In genomic region chr7:144384555-144385245, GRCh38 we compare ENCODE assay signal across 12 cellular contexts. TPM values are rescaled to one million over a fixed set of nuclear protein-coding genes. Genes with fewer than 3 reads are reported as not detected.
A peak's percentile ranks its signal among the peaks of the same experiment; 100 is the strongest.
DNase-seq lines count a peak whose midpoint lies in the region; ATAC-seq, FAIRE-seq and TF ChIP-seq lines count a peak whose summit lies in the region.
"Had no signal": no experiment of that assay in that cellular context is flagged by ENCODE, and none has a peak within 500 bp of the region (broad histone marks: within the 10 kb centered on the region; RNA-seq: fewer than 3 reads in every experiment).

No MANE protein-coding gene starts in this region.

- intact Hi-C loops in HepG2 (cut with micrococcal nuclease; ENCODE audit: unreplicated experiment) (no loop called here), cardiac septum (cut with DNase I) (no loop called here)

- TF ChIP-seq RAD21 in HepG2 (CRISPR knock-in tag; IDR thresholded peaks at IDR 0.05) = no peak

- H3K4me1 ChIP-seq in HepG2 (ENCODE audit: insufficient read depth, low read length) = peaks cover 7% of the 10 kb centered on the region; the same call in 1 of the 2 replicates
- H3K4me1 ChIP-seq: testis had no signal

- in situ Hi-C loops in HepG2 (cut with HindIII; ENCODE audit: extremely low pct_ligation_motif_present, low pct_unique_long_range_greater_than_20kb) = loop anchor here (25.0 kb wide), 1 partner anchor 497 kb away; no protein-coding TSS in a partner anchor

- TF ChIP-seq EP300 in HepG2 (IDR thresholded peaks at IDR 0.05; ENCODE audit: low read depth in 2 of 2, low read length in 2 of 2) = no peak
- no peak for TF ChIP-seq EP300 in HepG2 (CRISPR knock-in tag; IDR thresholded peaks at IDR 0.05; ENCODE audit: borderline replicate concordance)

- FAIRE-seq in HepG2 (lab: Jason Lieb, UNC) = no peak
- FAIRE-seq: islet of Langerhans had no signal

- no peak for TF ChIP-seq CTCF in HepG2 (CRISPR knock-in tag; IDR thresholded peaks at IDR 0.05)

- POLR2A ChIA-PET in HepG2 (lab: Yijun Ruan, JAX) = no interaction called here

- CTCF ChIA-PET in HepG2 (lab: Yijun Ruan, JAX; ENCODE audit: low intra/inter-chr PET ratio, low total read pairs) = no interaction called here

- no peak overlapping the region for H3K9ac ChIP-seq in HepG2 (ENCODE audit: insufficient read depth, low read depth, low read length)

- no peaks in the 10 kb centered on the region for H3K79me2 ChIP-seq in HepG2 (ENCODE audit: insufficient read depth, low read length)

- no peaks in the 10 kb centered on the region for H3K9me3 ChIP-seq in HepG2 (ENCODE audit: low read length)
- H3K9me3 ChIP-seq: testis had no signal

- H3K4me3 ChIP-seq in HepG2 (replicated peaks in 1 of 3; ENCODE audit: insufficient read depth in 1 of 3, low read depth in 2 of 3, low read length in 3 of 3) = no peak overlapping the region
- H3K4me3 ChIP-seq: testis had no signal

- H3K36me3 ChIP-seq in HepG2 (replicated peaks in 1 of 2; ENCODE audit: control insufficient read depth in 1 of 2, insufficient read depth in 2 of 2, low read length in 2 of 2) = no peaks in the 10 kb centered on the region

- TF ChIP-seq POLR2A in HepG2 (IDR thresholded peaks at IDR 0.05; ENCODE audit: insufficient read depth in 1 of 2, low read depth in 2 of 2, low read length in 2 of 2) = no peak

- peak; percentile 71 to 78 for ATAC-seq in activated CD4-positive, CD25-positive, alpha-beta regulatory T cell treated with anti-CD3 and anti-CD28 coated beads, Interleukin-2, amount 50 U/mL, for 24 hours
- ATAC-seq in HepG2 = peak; percentile 67
- peak; percentile 92 for ATAC-seq in stimulated activated naive CD8-positive, alpha-beta T cell treated with anti-CD3 and anti-CD28 coated beads, Interleukin-15, Interleukin-2, amounts not matched to agents 100 U/mL and 50 U/mL, for 24 hours

- DNase-seq in activated CD4-positive, CD25-positive, alpha-beta regulatory T cell (lab: John Stamatoyannopoulos, UW) = no peak
- peak; percentile 25 for DNase-seq in activated naive CD4-positive, alpha-beta T cell treated with anti-CD3 and anti-CD28 coated beads, Interleukin-2, amount 50 U/mL, for 16 hours
- no peak for DNase-seq in HepG2 (ENCODE audit: low spot score)
- peak; percentile 66 for DNase-seq in stimulated activated naive CD8-positive, alpha-beta T cell treated with anti-CD3 and anti-CD28 coated beads, Interleukin-15, Interleukin-2, amounts not matched to agents 100 U/mL and 50 U/mL, for 24 hours
- no peak for DNase-seq in cardiac septum (ENCODE audit: low spot score)
- no peak for DNase-seq in mesenteric fat pad (ENCODE audit: low spot score)
- DNase-seq in NCI-H146 treated with DMSO at 0.1 percent for 48 hours (lab: John Stamatoyannopoulos, UW; ENCODE audit: unreplicated experiment) = no peak
- DNase-seq: testis had no signal

- no TSS peak for BruUV-seq in HepG2 (replicated peaks; lab: Mats Ljungman, UMichigan)

- no peak overlapping the region for H3K27ac ChIP-seq in HepG2 (ENCODE audit: extremely low read length, insufficient read depth, low read length)
- H3K27ac ChIP-seq: 22Rv1, testis had no signal

- no peaks in the 10 kb centered on the region for H3K27me3 ChIP-seq in HepG2 (ENCODE audit: control insufficient read depth in 1 of 2, insufficient read depth in 2 of 2, low read length in 2 of 2)
- H3K27me3 ChIP-seq: testis had no signal

- WGBS in HepG2 (ENCODE audit: low lambda C conversion rate) = 28% methylated on average over 12 of the region's 12 CpGs

- no peak overlapping the region for H3K4me2 ChIP-seq in HepG2 (ENCODE audit: low read depth, low read length)

- no peaks in the 10 kb centered on the region for H4K20me1 ChIP-seq in HepG2 (ENCODE audit: insufficient read depth, low read length)

- no peak overlapping the region for H2AFZ ChIP-seq in HepG2 (ENCODE audit: low read length)

TF ChIP-seq in HepG2, 621 proteins besides CTCF, POLR2A, EP300 and RAD21:
- TF ChIP-seq MTF1 (CRISPR knock-in tag; IDR thresholded peaks at IDR 0.05) (no peak), FOSL2 (CRISPR knock-in tag; IDR thresholded peaks at IDR 0.05) (peak; percentile 20; the same call in 1 of the 2 replicates), REL (CRISPR knock-in tag; conservative IDR thresholded peaks at IDR 0.05) (no peak)

RNA-seq across cellular contexts. Expression of gene NOBOX, which starts 18.8 kb away (rescaled TPM):
- total RNA-seq in HepG2 (2016; rRNA removed; fragmentation: Illumina TruSeq; extraction: Trizol) (not detected in 2 replicates), cardiac septum (not detected), mesenteric fat pad (not detected)
- not detected in 2 replicates for total RNA-seq in HepG2 (2016; cell fraction: cytosol; rRNA removed; fragmentation: Illumina TruSeq; extraction: Trizol; ENCODE audit: low read depth)
- not detected in 2 replicates for total RNA-seq in HepG2 (2016; cell fraction: insoluble cytoplasmic fraction; rRNA removed; fragmentation: Illumina TruSeq; extraction: Trizol)
- total RNA-seq in HepG2 (2016; cell fraction: membrane; rRNA removed; fragmentation: Illumina TruSeq; extraction: Trizol) = not detected in 2 replicates
- total RNA-seq in HepG2 (2016; cell fraction: nucleus; rRNA removed; fragmentation: Illumina TruSeq; extraction: Trizol) = not detected in 2 replicates
- polyA plus RNA-seq in HepG2 (2011; rRNA removed) = not detected in 2 replicates
- polyA plus RNA-seq in HepG2 (2011; cell fraction: cytosol; rRNA removed) = not detected in 2 replicates
- polyA plus RNA-seq in HepG2 (2011; cell fraction: nucleus; rRNA removed) = not detected in 2 replicates
- not detected in 2 replicates for polyA plus RNA-seq in HepG2 (2012)
- polyA plus RNA-seq in HepG2 (2016; cell fraction: cytosol; fragmentation: Illumina TruSeq; extraction: Trizol; ENCODE audit: low read depth) = not detected in 2 replicates
- polyA plus RNA-seq in HepG2 (2016; cell fraction: insoluble cytoplasmic fraction; fragmentation: Illumina TruSeq; extraction: Trizol; ENCODE audit: low read depth) = not detected in 2 replicates
- not detected in 2 replicates for polyA plus RNA-seq in HepG2 (2016; cell fraction: membrane; fragmentation: Illumina TruSeq; extraction: Trizol; ENCODE audit: low read depth)
- not detected in 2 replicates for polyA plus RNA-seq in HepG2 (2016; cell fraction: nucleus; fragmentation: Illumina TruSeq; extraction: Trizol; ENCODE audit: insufficient read depth, low read depth)
- polyA minus RNA-seq in HepG2 (2011; rRNA and poly(A)+ RNA removed; ENCODE audit: low replicate concordance) = not detected in 2 replicates
- not detected in 2 replicates for polyA minus RNA-seq in HepG2 (2011; cell fraction: cytosol; rRNA and poly(A)+ RNA removed)
- polyA minus RNA-seq in HepG2 (2011; cell fraction: nucleus; rRNA and poly(A)+ RNA removed) = not detected in 2 replicates
- total RNA-seq: activated CD8-positive, alpha-beta memory T cell treated with anti-CD3 and anti-CD28 coated beads for 36 hours had no signal

RNA-seq across cellular contexts. Expression of gene ARHGEF5, which starts 29.5 kb away (rescaled TPM):
- 1.2 and 1.3 TPM in 2 replicates for total RNA-seq in HepG2 (2016; rRNA removed; fragmentation: Illumina TruSeq; extraction: Trizol)
- 0.18 and 0.20 TPM in 2 replicates for total RNA-seq in HepG2 (2016; cell fraction: cytosol; rRNA removed; fragmentation: Illumina TruSeq; extraction: Trizol; ENCODE audit: low read depth)
- 0.97 and 1.1 TPM in 2 replicates for total RNA-seq in HepG2 (2016; cell fraction: insoluble cytoplasmic fraction; rRNA removed; fragmentation: Illumina TruSeq; extraction: Trizol)
- total RNA-seq in HepG2 (2016; cell fraction: membrane; rRNA removed; fragmentation: Illumina TruSeq; extraction: Trizol) = 0.43 and 0.76 TPM in 2 replicates
- total RNA-seq in HepG2 (2016; cell fraction: nucleus; rRNA removed; fragmentation: Illumina TruSeq; extraction: Trizol) = 0.88 and 1.3 TPM in 2 replicates
- polyA plus RNA-seq in HepG2 (2011; rRNA removed) = 1.3 and 1.7 TPM in 2 replicates
- polyA plus RNA-seq in HepG2 (2011; cell fraction: cytosol; rRNA removed) = 0.99 and 1.2 TPM in 2 replicates
- polyA plus RNA-seq in HepG2 (2011; cell fraction: nucleus; rRNA removed) = 2.1 and 2.3 TPM in 2 replicates
- polyA plus RNA-seq in HepG2 (2012) = 1.2 and 1.3 TPM in 2 replicates
- polyA plus RNA-seq in HepG2 (2016; cell fraction: cytosol; fragmentation: Illumina TruSeq; extraction: Trizol; ENCODE audit: low read depth) = 0.11 and 0.17 TPM in 2 replicates
- 1.2 and 1.4 TPM in 2 replicates for polyA plus RNA-seq in HepG2 (2016; cell fraction: insoluble cytoplasmic fraction; fragmentation: Illumina TruSeq; extraction: Trizol; ENCODE audit: low read depth)
- polyA plus RNA-seq in HepG2 (2016; cell fraction: membrane; fragmentation: Illumina TruSeq; extraction: Trizol; ENCODE audit: low read depth) = 0.27 and 0.34 TPM in 2 replicates
- 1.5 and 1.6 TPM in 2 replicates for polyA plus RNA-seq in HepG2 (2016; cell fraction: nucleus; fragmentation: Illumina TruSeq; extraction: Trizol; ENCODE audit: insufficient read depth, low read depth)
- polyA minus RNA-seq in HepG2 (2011; rRNA and poly(A)+ RNA removed; ENCODE audit: low replicate concordance) = 2.2 and 26.8 TPM in 2 replicates
- 1.2 and 1.4 TPM in 2 replicates for polyA minus RNA-seq in HepG2 (2011; cell fraction: cytosol; rRNA and poly(A)+ RNA removed)
- polyA minus RNA-seq in HepG2 (2011; cell fraction: nucleus; rRNA and poly(A)+ RNA removed) = 2.0 and 2.2 TPM in 2 replicates
- 0.89 TPM for total RNA-seq in cardiac septum
- total RNA-seq in mesenteric fat pad = 9.4 TPM

Comparison
In these comparisons a context has a peak if more than half of its experiments do, and no peak if none do; other contexts are left out.
1. DNase-seq: peak in activated naive CD4-positive, alpha-beta T cell treated with anti-CD3 and anti-CD28 coated beads, Interleukin-2, amount 50 U/mL, for 16 hours (single experiment) and stimulated activated naive CD8-positive, alpha-beta T cell treated with anti-CD3 and anti-CD28 coated beads, Interleukin-15, Interleukin-2, amounts not matched to agents 100 U/mL and 50 U/mL, for 24 hours (single experiment); none in activated CD4-positive, CD25-positive, alpha-beta regulatory T cell (0 of 4), HepG2 (single experiment), cardiac septum (single experiment), mesenteric fat pad (single experiment) and NCI-H146 treated with DMSO at 0.1 percent for 48 hours (single experiment).
2. Peak in every context shown above with its lines, with median percentiles within 50 percentile points of each other: ATAC-seq.